31 cellular contexts compared by ENCODE assay signal in genomic region chr4:25104561-25104960, GRCh38.
"Had no signal": no experiment of that assay in that cellular context is flagged by ENCODE, and none has a peak within 500 bp of the region (broad histone marks: within the 10 kb centered on the region; RNA-seq: fewer than 3 reads in every experiment).

No MANE protein-coding gene starts in this region.

- H3K36me3 Mint-ChIP-seq: activated CD4-positive, alpha-beta memory T cell treated with anti-CD3 and anti-CD28 coated beads for 36 hours had no signal

- H3K27me3 Mint-ChIP-seq: activated CD4-positive, alpha-beta memory T cell treated with anti-CD3 and anti-CD28 coated beads for 36 hours; T-helper 17 cell had no signal

- H3K27ac ChIP-seq: brain microvascular endothelial cell, esophagus squamous epithelium, neutrophil, psoas muscle, upper lobe of left lung, vagina had no signal

- H3K9me3 ChIP-seq: esophagus squamous epithelium, mucosa of descending colon, neutrophil, ovary, psoas muscle, thyroid gland, vagina had no signal

- H3K4me3 ChIP-seq: esophagus squamous epithelium, heart right ventricle, mucosa of descending colon, ovary, psoas muscle, right atrium auricular region, smooth muscle cell, stomach, thyroid gland, upper lobe of left lung, vagina had no signal

- H3K4me3 Mint-ChIP-seq: activated CD4-positive, alpha-beta memory T cell treated with anti-CD3 and anti-CD28 coated beads for 36 hours; activated CD4-positive, alpha-beta T cell treated with anti-CD3 and anti-CD28 coated beads, Interleukin-2, amount 10 ng/mL, durations not matched to agents 24 days and 14 days; activated T-helper 17 cell treated with anti-CD3 and anti-CD28 coated beads, Interleukin-2, amount 50 U/mL, for 72 hours; natural killer cell treated with Interleukin-12 subunit alpha and Interleukin-12 subunit beta and Interleukin-15 and Interleukin-18, amount 100 ng/mL, for 72 hours; stimulated activated naive B cell treated with anti-CD40 and anti-IgM and Interleukin-4, amounts not matched to agents 10 μg/mL and 1 μg/mL and 100 μg/mL, for 72 hours; T-helper 17 cell had no signal

- DNase-seq: activated CD4-positive, alpha-beta memory T cell treated with anti-CD3 and anti-CD28 coated beads for 36 hours; activated CD4-positive, alpha-beta T cell treated with anti-CD3 and anti-CD28 coated beads, Interleukin-2, amount 10 ng/mL, durations not matched to agents 24 days and 14 days; activated CD4-positive, CD25-positive, alpha-beta regulatory T cell treated with anti-CD3 and anti-CD28 coated beads, Interleukin-2, amount 50 U/mL, for 72 hours; activated CD8-positive, alpha-beta memory T cell treated with anti-CD3 and anti-CD28 coated beads, Interleukin-2, amount 50 U/mL, for 4 hours; activated gamma-delta T cell treated with Interleukin-2 at 50 U/mL for 16 hours; activated naive CD4-positive, alpha-beta T cell treated with anti-CD3 and anti-CD28 coated beads, Interleukin-2, amount 50 U/mL, for 16 hours; activated T-cell treated with anti-CD3 and anti-CD28 coated beads, Interleukin-2, amount 50 U/mL, for 1 hour; amniotic stem cell; brain microvascular endothelial cell; cortex of kidney; esophagus squamous epithelium; foreskin melanocyte; heart right ventricle; left ventricle myocardium superior; mucosa of descending colon; ovary; psoas muscle; stimulated activated CD4-positive, alpha-beta T cell treated with anti-CD3 and anti-CD28 coated beads, Interleukin-15, amount 100 ng/mL, for 24 hours; stimulated activated CD4-positive, alpha-beta T cell treated with anti-CD3 and anti-CD28 coated beads, Interleukin-2, amount 100 ng/mL, for 24 hours; stimulated activated naive B cell treated with anti-CD40 and anti-IgM and Interleukin-4, amounts not matched to agents 10 μg/mL and 1 μg/mL and 100 μg/mL, for 72 hours; stomach; T-helper 17 cell; T1000; thyroid gland had no signal

- H3K4me1 ChIP-seq: psoas muscle, upper lobe of left lung had no signal

- H3K27ac Mint-ChIP-seq: activated CD4-positive, alpha-beta memory T cell treated with anti-CD3 and anti-CD28 coated beads for 36 hours; activated CD4-positive, alpha-beta T cell treated with anti-CD3 and anti-CD28 coated beads, Interleukin-2, amount 10 ng/mL, durations not matched to agents 24 days and 14 days; activated T-helper 17 cell treated with anti-CD3 and anti-CD28 coated beads, Interleukin-2, amount 50 U/mL, for 72 hours; natural killer cell treated with Interleukin-12 subunit alpha and Interleukin-12 subunit beta and Interleukin-15 and Interleukin-18, amount 100 ng/mL, for 72 hours; stimulated activated naive B cell treated with anti-CD40 and anti-IgM and Interleukin-4, amounts not matched to agents 10 μg/mL and 1 μg/mL and 100 μg/mL, for 72 hours; T-helper 17 cell had no signal

- H3K36me3 ChIP-seq: brain microvascular endothelial cell, esophagus squamous epithelium, heart right ventricle, neutrophil, ovary, right atrium auricular region, stomach, thyroid gland, upper lobe of left lung, vagina had no signal

- H3K27me3 ChIP-seq: heart right ventricle, neutrophil, ovary, right atrium auricular region, stomach, thyroid gland, upper lobe of left lung, vagina had no signal

- H3K4me1 Mint-ChIP-seq: activated T-helper 17 cell treated with anti-CD3 and anti-CD28 coated beads, Interleukin-2, amount 50 U/mL, for 72 hours; stimulated activated naive B cell treated with anti-CD40 and anti-IgM and Interleukin-4, amounts not matched to agents 10 μg/mL and 1 μg/mL and 100 μg/mL, for 72 hours; T-helper 17 cell had no signal

- H3K9me3 Mint-ChIP-seq: natural killer cell treated with Interleukin-12 subunit alpha and Interleukin-12 subunit beta and Interleukin-15 and Interleukin-18, amount 100 ng/mL, for 72 hours had no signal
